23 cellular contexts compared by ENCODE assay signal in genomic region chr2:176111891-176112374, GRCh38. TPM values are rescaled to one million over a fixed set of nuclear protein-coding genes. Genes with fewer than 3 reads are reported as not detected.
A peak's percentile ranks its signal among the peaks of the same experiment; 100 is the strongest.
DNase-seq lines count a peak whose midpoint lies in the region; ATAC-seq lines count a peak whose summit lies in the region.
"Had no signal": no experiment of that assay in that cellular context is flagged by ENCODE, and none has a peak within 500 bp of the region (broad histone marks: within the 10 kb centered on the region; RNA-seq: fewer than 3 reads in every experiment).

No MANE protein-coding gene starts in this region.

- no peak overlapping the region for H3K4me3 Mint-ChIP-seq in activated CD4-positive, alpha-beta T cell treated with anti-CD3 and anti-CD28 coated beads, Interleukin-2, amount 10 ng/mL, durations not matched to agents 24 days and 14 days
- peak overlapping the region in 1 of 2 donors; percentile 13 for H3K4me3 Mint-ChIP-seq in stimulated activated naive B cell treated with anti-CD40 and anti-IgM and Interleukin-4, amounts not matched to agents 10 μg/mL and 1 μg/mL and 100 μg/mL, for 72 hours
- H3K4me3 Mint-ChIP-seq: T-cell had no signal

- H3K4me1 Mint-ChIP-seq in activated CD4-positive, alpha-beta T cell treated with anti-CD3 and anti-CD28 coated beads, Interleukin-2, amount 10 ng/mL, durations not matched to agents 24 days and 14 days: peaks cover 3% of the 10 kb centered on the region
- H3K4me1 Mint-ChIP-seq in stimulated activated naive B cell treated with anti-CD40 and anti-IgM and Interleukin-4, amounts not matched to agents 10 μg/mL and 1 μg/mL and 100 μg/mL, for 72 hours: peaks cover 7 to 15% of the 10 kb centered on the region in 2 donors

- peaks cover 7% of the 10 kb centered on the region for H3K9me3 Mint-ChIP-seq in activated CD4-positive, alpha-beta T cell treated with anti-CD3 and anti-CD28 coated beads, Interleukin-2, amount 10 ng/mL, durations not matched to agents 24 days and 14 days
- peaks cover 0 to 2% of the 10 kb centered on the region in 2 donors for H3K9me3 Mint-ChIP-seq in stimulated activated naive B cell treated with anti-CD40 and anti-IgM and Interleukin-4, amounts not matched to agents 10 μg/mL and 1 μg/mL and 100 μg/mL, for 72 hours
- H3K9me3 Mint-ChIP-seq: T-cell had no signal

- DNase-seq in activated CD4-positive, alpha-beta T cell treated with anti-CD3 and anti-CD28 coated beads, Interleukin-2, amount 10 ng/mL, durations not matched to agents 24 days and 14 days: no peak
- DNase-seq in activated CD4-positive, alpha-beta T cell treated with anti-CD3 and anti-CD28 coated beads, Interleukin-2, amount 50 U/mL, for 48 hours: no peak
- DNase-seq in NCI-H526 treated with DMSO at 0.1 percent for 48 hours (lab: John Stamatoyannopoulos, UW): peak; percentile 54
- no peak for DNase-seq in stimulated activated naive B cell treated with anti-CD40 and anti-IgM and Interleukin-4, amounts not matched to agents 10 μg/mL and 1 μg/mL and 100 μg/mL, for 72 hours
- DNase-seq in NCI-H524 treated with DMSO at 0.1 percent for 48 hours (lab: John Stamatoyannopoulos, UW): no peak
- DNase-seq in NCI-H2107 treated with DMSO at 0.1 percent for 48 hours (lab: John Stamatoyannopoulos, UW; ENCODE audit: unreplicated experiment): no peak
- DNase-seq in stimulated activated CD4-positive, alpha-beta T cell treated with anti-CD3 and anti-CD28 coated beads, Interleukin-12 subunit alpha, Interleukin-12 subunit beta, amount 100 ng/mL, for 4 hours: no peak
- DNase-seq: activated CD4-positive, alpha-beta T cell treated with anti-CD3 and anti-CD28 coated beads, Interleukin-2, amount 50 U/mL, for 1 hour; activated gamma-delta T cell; foreskin melanocyte; hypothalamus; NCI-H187 treated with DMSO at 0.1 percent for 48 hours; occipital lobe; T-cell had no signal

- peaks cover 97% of the 10 kb centered on the region for H3K27me3 ChIP-seq in iPS-15b (ENCODE audit: control insufficient read depth, insufficient read depth, low read length)

- intact Hi-C loops in activated CD4-positive, alpha-beta T cell treated with anti-CD3 and anti-CD28 coated beads, Interleukin-2, amount 10 ng/mL, durations not matched to agents 24 days and 14 days (cut with micrococcal nuclease): loop anchor here (2.0 kb wide), 3 partner anchors 17 to 47 kb away; partner anchors contain the start of genes EVX2 and HOXD8

- no peaks in the 10 kb centered on the region for H3K9me3 ChIP-seq in iPS-15b (ENCODE audit: control insufficient read depth, insufficient read depth, low read length)
- H3K9me3 ChIP-seq: A549 had no signal

- H3K27me3 Mint-ChIP-seq in activated CD4-positive, alpha-beta T cell treated with anti-CD3 and anti-CD28 coated beads, Interleukin-2, amount 10 ng/mL, durations not matched to agents 24 days and 14 days: peaks cover 80% of the 10 kb centered on the region
- H3K27me3 Mint-ChIP-seq in stimulated activated naive B cell treated with anti-CD40 and anti-IgM and Interleukin-4, amounts not matched to agents 10 μg/mL and 1 μg/mL and 100 μg/mL, for 72 hours: peaks cover 63 to 74% of the 10 kb centered on the region in 2 donors

- peak overlapping the region; percentile 16 for H3K4me3 ChIP-seq in iPS-15b (ENCODE audit: low read depth, low read length)
- H3K4me3 ChIP-seq: A549, dorsolateral prefrontal cortex had no signal

- H3K36me3 Mint-ChIP-seq in activated CD4-positive, alpha-beta T cell treated with anti-CD3 and anti-CD28 coated beads, Interleukin-2, amount 10 ng/mL, durations not matched to agents 24 days and 14 days (ENCODE audit: low read depth): no peaks in the 10 kb centered on the region
- peaks cover 0 to 2% of the 10 kb centered on the region in 2 donors for H3K36me3 Mint-ChIP-seq in stimulated activated naive B cell treated with anti-CD40 and anti-IgM and Interleukin-4, amounts not matched to agents 10 μg/mL and 1 μg/mL and 100 μg/mL, for 72 hours
- H3K36me3 Mint-ChIP-seq: T-cell had no signal

- H3K27ac Mint-ChIP-seq in activated CD4-positive, alpha-beta T cell treated with anti-CD3 and anti-CD28 coated beads, Interleukin-2, amount 10 ng/mL, durations not matched to agents 24 days and 14 days: peak overlapping the region; percentile 56
- peak overlapping the region; percentile 51 for H3K27ac Mint-ChIP-seq in stimulated activated naive B cell treated with anti-CD40 and anti-IgM and Interleukin-4, amounts not matched to agents 10 μg/mL and 1 μg/mL and 100 μg/mL, for 72 hours
- H3K27ac Mint-ChIP-seq: CD14-positive monocyte, T-cell had no signal

- H3K36me3 ChIP-seq in iPS-15b (ENCODE audit: control insufficient read depth, insufficient read depth, low read length): no peaks in the 10 kb centered on the region

- H3K9ac ChIP-seq in iPS-15b (ENCODE audit: low read depth, low read length): no peak overlapping the region

- ATAC-seq in stimulated activated naive B cell treated with anti-CD40 and anti-IgM and Interleukin-4, amounts not matched to agents 10 μg/mL and 1 μg/mL and 100 μg/mL, for 72 hours (replicated peaks): no peak
- ATAC-seq: right cardiac atrium, T-cell had no signal

- peaks cover 2% of the 10 kb centered on the region for H3K4me1 ChIP-seq in iPS-15b (ENCODE audit: control insufficient read depth, insufficient read depth, low read length)

RNA-seq across cellular contexts. Expression of gene HOXD10, which starts 4.6 kb away (rescaled TPM):
- not detected in 2 replicates for total RNA-seq in activated CD4-positive, alpha-beta T cell treated with anti-CD3 and anti-CD28 coated beads, Interleukin-2, amount 10 ng/mL, durations not matched to agents 24 days and 14 days
- total RNA-seq: H4, HT-29, occipital lobe, right cardiac atrium, T-cell, temporal lobe had no signal

RNA-seq across cellular contexts. Expression of gene HOXD11, which starts 4.9 kb away (rescaled TPM):
- not detected in 2 replicates for total RNA-seq in activated CD4-positive, alpha-beta T cell treated with anti-CD3 and anti-CD28 coated beads, Interleukin-2, amount 10 ng/mL, durations not matched to agents 24 days and 14 days
- total RNA-seq: dorsolateral prefrontal cortex, H4, HT-29, lung microvascular endothelial cell, occipital lobe, right cardiac atrium, T-cell, temporal lobe had no signal

RNA-seq across cellular contexts. Expression of gene HOXD9, which starts 10.6 kb away (rescaled TPM):
- not detected in 2 replicates for total RNA-seq in activated CD4-positive, alpha-beta T cell treated with anti-CD3 and anti-CD28 coated beads, Interleukin-2, amount 10 ng/mL, durations not matched to agents 24 days and 14 days
- total RNA-seq: HT-29, occipital lobe, right cardiac atrium, temporal lobe had no signal

RNA-seq across cellular contexts. Expression of gene HOXD12, which starts 12.3 kb away (rescaled TPM):
- not detected in 2 replicates for total RNA-seq in activated CD4-positive, alpha-beta T cell treated with anti-CD3 and anti-CD28 coated beads, Interleukin-2, amount 10 ng/mL, durations not matched to agents 24 days and 14 days
- total RNA-seq: dorsolateral prefrontal cortex, H4, lung microvascular endothelial cell, occipital lobe, right cardiac atrium, T-cell, temporal lobe had no signal

RNA-seq across cellular contexts. Expression of gene HOXD8, which starts 17.6 kb away (rescaled TPM):
- not detected in 2 replicates for total RNA-seq in activated CD4-positive, alpha-beta T cell treated with anti-CD3 and anti-CD28 coated beads, Interleukin-2, amount 10 ng/mL, durations not matched to agents 24 days and 14 days
- total RNA-seq: dorsolateral prefrontal cortex, H4, HT-29, occipital lobe, T-cell had no signal
